ENCODE assay signal across 23 cellular contexts in genomic region chr9:82651474-82651873, GRCh38.
"Had no signal": no experiment of that assay in that cellular context is flagged by ENCODE, and none has a peak within 500 bp of the region (broad histone marks: within the 10 kb centered on the region; RNA-seq: fewer than 3 reads in every experiment).

No MANE protein-coding gene starts in this region.

- H3K4me3 ChIP-seq: K562, SK-N-MC had no signal

- H3K27ac ChIP-seq: SK-N-MC, VCaP had no signal

- DNase-seq: activated CD4-positive, alpha-beta memory T cell treated with anti-CD3 and anti-CD28 coated beads, Interleukin-2, amount 10 ng/mL, durations not matched to agents 7 days and 5 days; activated CD4-positive, alpha-beta T cell treated with anti-CD3 and anti-CD28 coated beads for 36 hours; activated CD4-positive, alpha-beta T cell treated with anti-CD3 and anti-CD28 coated beads, Interleukin-2, amount 50 U/mL, for 1 hour; activated gamma-delta T cell; activated naive CD4-positive, alpha-beta T cell treated with anti-CD3 and anti-CD28 coated beads for 36 hours; activated T-cell treated with anti-CD3 and anti-CD28 coated beads for 4 hours; activated T-cell treated with anti-CD3 and anti-CD28 coated beads, Interleukin-2, amount 50 U/mL, for 48 hours; Karpas-422; NCI-H1105 treated with DMSO at 0.1 percent for 48 hours; NCI-H1436 treated with DMSO at 0.1 percent for 48 hours; NCI-H187 treated with DMSO at 0.1 percent for 48 hours; NCI-H2171; NCI-H2227 treated with DMSO at 0.1 percent for 48 hours; NCI-H510A; NCI-H526 treated with DMSO at 0.1 percent for 48 hours; NCI-H82; SIG-M5; T-cell; T-helper 2 cell had no signal

- FAIRE-seq: K562 had no signal

- ATAC-seq: activated CD4-positive, alpha-beta T cell treated with anti-CD3 and anti-CD28 coated beads for 36 hours; activated T-helper 17 cell treated with anti-CD3 and anti-CD28 coated beads, Interleukin-2, amount 50 U/mL, for 72 hours; K562; T-cell had no signal
